In the genomic region with DNA sequence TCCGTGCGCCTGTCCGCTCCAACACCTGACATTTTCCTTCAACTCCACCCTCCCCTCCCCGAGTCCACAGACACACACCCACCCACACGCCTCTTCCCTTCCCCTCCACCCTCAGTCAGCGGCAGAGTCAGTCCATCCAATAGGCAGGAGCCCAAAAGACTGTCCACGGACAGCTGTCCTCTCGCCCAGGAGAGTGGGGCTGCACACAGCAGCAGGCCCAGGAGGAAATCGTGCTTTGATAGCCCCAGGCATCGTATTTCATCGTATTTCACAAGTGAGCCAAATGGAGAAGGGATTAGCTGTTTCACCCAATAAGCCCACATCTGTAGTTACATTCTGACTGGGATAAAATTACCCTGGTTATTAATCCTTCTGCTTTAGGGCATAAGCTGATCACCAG, we compare ENCODE assay signal across 8 cellular contexts.
A peak's percentile ranks its signal among the peaks of the same experiment; 100 is the strongest.
DNase-seq lines count a peak whose midpoint lies in the region; ATAC-seq and TF ChIP-seq lines count a peak whose summit lies in the region.

No MANE protein-coding gene starts in this region.

- H2AFZ ChIP-seq in hepatocyte = peak overlapping the region; percentile 54

- H3K4me2 ChIP-seq in hepatocyte = peak overlapping the region; percentile 91

- no peaks in the 10 kb centered on the region for H3K79me2 ChIP-seq in hepatocyte

- H3K4me1 ChIP-seq in hepatocyte (ENCODE audit: insufficient read depth) (peaks cover 9% of the 10 kb centered on the region), thoracic aorta (ENCODE audit: control insufficient read depth in 1 of 2, low read depth in 2 of 2) (peaks cover 0 to 16% of the 10 kb centered on the region in 2 donors)

- CTCF ChIA-PET in activated CD4-positive, alpha-beta T cell treated with anti-CD3 and anti-CD28 coated beads for 36 hours (lab: Charles Lee) = interaction anchor here (0.9 to 1.0 kb wide), 3 partner anchors 10 to 480 kb away, joined by 3 to 4 read pairs (median 3); no protein-coding TSS in a partner anchor

- H3K27me3 ChIP-seq in WERI-Rb-1 (ENCODE audit: insufficient read depth, low read depth, severe bottlenecking) (no peaks in the 10 kb centered on the region), hepatocyte (no peaks in the 10 kb centered on the region), thoracic aorta (replicated peaks; ENCODE audit: insufficient read depth) (no peaks in the 10 kb centered on the region)

- no peaks in the 10 kb centered on the region for H3K36me3 Mint-ChIP-seq in activated CD4-positive, alpha-beta T cell treated with anti-CD3 and anti-CD28 coated beads for 36 hours (ENCODE audit: low read depth)

- H3K27ac Mint-ChIP-seq in activated CD4-positive, alpha-beta T cell treated with anti-CD3 and anti-CD28 coated beads for 36 hours = no peak overlapping the region

- ATAC-seq in activated CD4-positive, alpha-beta T cell treated with anti-CD3 and anti-CD28 coated beads for 36 hours = no peak
- no peak for ATAC-seq in thoracic aorta (ENCODE audit: insufficient number of reproducible peaks, low FRiP score, low read depth)

- H4K20me1 ChIP-seq in hepatocyte (ENCODE audit: insufficient read depth, poor library complexity, severe bottlenecking) = no peaks in the 10 kb centered on the region

- peak overlapping the region; percentile 76 for H3K4me3 Mint-ChIP-seq in activated CD4-positive, alpha-beta T cell treated with anti-CD3 and anti-CD28 coated beads for 36 hours

- no peak for DNase-seq in activated CD4-positive, alpha-beta T cell treated with anti-CD3 and anti-CD28 coated beads for 36 hours
- DNase-seq in activated CD4-positive, alpha-beta T cell treated with anti-CD3 and anti-CD28 coated beads, Interleukin-2, amount 50 U/mL, for 1 hour = no peak
- DNase-seq in WERI-Rb-1 (peak; percentile 46), hepatocyte (ENCODE audit: low spot score) (peak; percentile 21), thoracic aorta (ENCODE audit: low spot score) (no peak), GM10266 (ENCODE audit: extremely low spot score) (no peak), germinal center (ENCODE audit: low spot score) (no peak)
- DNase-seq in stimulated activated CD4-positive, alpha-beta T cell treated with anti-CD3 and anti-CD28 coated beads, Interleukin-15, amount 100 ng/mL, for 24 hours = no peak

- H3K4me3 ChIP-seq in WERI-Rb-1 (ENCODE audit: low read depth, low read length) (peak overlapping the region; percentile 49), hepatocyte (no peak overlapping the region), thoracic aorta (peak overlapping the region; percentile 85)

- H3K27ac ChIP-seq in WERI-Rb-1 (peak overlapping the region; percentile 69), hepatocyte (peak overlapping the region; percentile 66), thoracic aorta (peak overlapping the region; percentile 85 to 91)

- POLR2A ChIA-PET in activated CD4-positive, alpha-beta T cell treated with anti-CD3 and anti-CD28 coated beads for 36 hours (lab: Charles Lee) = interaction anchor here (0.5 kb wide), 1 partner anchor 451 kb away, joined by 4 read pairs; no protein-coding TSS in a partner anchor

- WGBS in hepatocyte (ENCODE audit: low lambda C conversion rate, missing lambda C conversion rate) = 44% methylated on average over 8 of the region's 11 CpGs

- peaks cover 33% of the 10 kb centered on the region for H3K4me1 Mint-ChIP-seq in activated CD4-positive, alpha-beta T cell treated with anti-CD3 and anti-CD28 coated beads for 36 hours

- H3K9me3 Mint-ChIP-seq in activated CD4-positive, alpha-beta T cell treated with anti-CD3 and anti-CD28 coated beads for 36 hours (ENCODE audit: low read depth) = no peaks in the 10 kb centered on the region

- H3K9me2 ChIP-seq in hepatocyte (replicated peaks; ENCODE audit: insufficient read depth) = no peaks in the 10 kb centered on the region

- TF ChIP-seq CTCF in WERI-Rb-1 (IDR thresholded peaks at IDR 0.05; ENCODE audit: low read depth, low read length) (no peak), hepatocyte (IDR thresholded peaks at IDR 0.05; ENCODE audit: poor library complexity) (no peak), thoracic aorta (IDR thresholded peaks at IDR 0.05) (no peak), GM10266 (IDR thresholded peaks at IDR 0.05; ENCODE audit: control insufficient read depth, insufficient read depth, low read depth, missing control alignments) (no peak)

- peaks cover 4% of the 10 kb centered on the region for H3K27me3 Mint-ChIP-seq in activated CD4-positive, alpha-beta T cell treated with anti-CD3 and anti-CD28 coated beads for 36 hours

- H3K36me3 ChIP-seq in WERI-Rb-1 = no peaks in the 10 kb centered on the region
- no peaks in the 10 kb centered on the region for H3K36me3 ChIP-seq in hepatocyte (replicated peaks; ENCODE audit: insufficient read depth, low read depth)
- H3K36me3 ChIP-seq in thoracic aorta = no peaks in the 10 kb centered on the region

- intact Hi-C loops in activated CD4-positive, alpha-beta T cell treated with anti-CD3 and anti-CD28 coated beads for 36 hours (cut with DNase I, micrococcal nuclease) = loop anchor here (5.0 to 10.0 kb wide), 3 partner anchors 259 to 323 kb away; a partner anchor contains a TSS

- H3K9me3 ChIP-seq in WERI-Rb-1 (ENCODE audit: severe bottlenecking) (no peaks in the 10 kb centered on the region), hepatocyte (ENCODE audit: low read depth) (no peaks in the 10 kb centered on the region), thoracic aorta (no peaks in the 10 kb centered on the region)

Comparison
In these comparisons a context has a peak if more than half of its experiments do, and no peak if none do; other contexts are left out.
1. DNase-seq: peak in WERI-Rb-1 (single experiment) and hepatocyte (single experiment); none in activated CD4-positive, alpha-beta T cell treated with anti-CD3 and anti-CD28 coated beads for 36 hours (single experiment), activated CD4-positive, alpha-beta T cell treated with anti-CD3 and anti-CD28 coated beads, Interleukin-2, amount 50 U/mL, for 1 hour (single experiment), thoracic aorta (single experiment), GM10266 (single experiment), stimulated activated CD4-positive, alpha-beta T cell treated with anti-CD3 and anti-CD28 coated beads, Interleukin-15, amount 100 ng/mL, for 24 hours (single experiment) and germinal center (single experiment).
2. Peak in every context shown above with its lines, with median percentiles within 50 percentile points of each other: H3K27ac ChIP-seq.